Comparison of ENCODE assay signal across 6 cellular contexts in the genomic region with DNA sequence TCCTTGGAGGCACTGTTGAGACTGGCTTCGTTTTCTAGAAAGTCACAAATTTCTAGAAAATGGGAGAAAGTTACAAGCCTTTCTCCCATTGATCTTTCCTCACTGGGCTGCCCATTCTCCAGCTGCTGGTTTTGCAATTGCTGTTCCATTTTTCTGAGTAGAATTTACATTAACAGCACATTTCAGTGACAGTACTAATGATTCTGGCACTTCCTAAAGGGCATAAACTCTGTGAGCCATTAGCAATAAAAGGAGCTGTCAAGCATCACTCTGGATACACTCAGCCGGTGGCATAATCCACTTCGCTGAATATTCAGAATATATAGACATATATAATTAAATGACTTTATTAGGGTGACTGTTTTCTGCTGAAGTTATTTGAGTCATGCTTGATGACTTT. TPM values are rescaled to one million over a fixed set of nuclear protein-coding genes. Genes with fewer than 3 reads are reported as not detected.
"Had no signal": no experiment of that assay in that cellular context is flagged by ENCODE, and none has a peak within 500 bp of the region (broad histone marks: within the 10 kb centered on the region; RNA-seq: fewer than 3 reads in every experiment).

No MANE protein-coding gene starts in this region.

- H3K4me2 ChIP-seq: GM23338 had no signal

- DNase-seq: H9, HCEC 1CT, HFFc6, IMR-90 had no signal

- H3K4me3 ChIP-seq: GM23338, K562 had no signal

- ATAC-seq: GM23338, K562 had no signal

- H2AFZ ChIP-seq: GM23338 had no signal

RNA-seq across cellular contexts. Expression of a gene that starts 6.7 kb away (rescaled TPM):
- polyA plus RNA-seq: GM23338, IMR-90, K562 had no signal
